ENCODE assay signal across 9 cellular contexts in genomic region chr3:187368251-187368733, GRCh38. TPM values are rescaled to one million over a fixed set of nuclear protein-coding genes. Genes with fewer than 3 reads are reported as not detected.
A peak's percentile ranks its signal among the peaks of the same experiment; 100 is the strongest.
DNase-seq lines count a peak whose midpoint lies in the region; ATAC-seq, FAIRE-seq and TF ChIP-seq lines count a peak whose summit lies in the region.
"Had no signal": no experiment of that assay in that cellular context is flagged by ENCODE, and none has a peak within 500 bp of the region (broad histone marks: within the 10 kb centered on the region; RNA-seq: fewer than 3 reads in every experiment).

Gene RTP4, plus strand, starts transcription at chr3:187368385. Its CDS starts 57 bp downstream, at chr3:187368442.

- H3K27me3 ChIP-seq in K562 (ENCODE audit: control insufficient read depth in 2 of 2, insufficient read depth in 2 of 2, low read length in 2 of 2) (peaks cover 0 to 20% of the 10 kb centered on the region in 2 experiments; a peak in 2 of 5 replicates), layer of hippocampus (ENCODE audit: control insufficient read depth, insufficient read depth, low read length) (no peaks in the 10 kb centered on the region)

- no peak for TF ChIP-seq EP300 in K562 (IDR thresholded peaks at IDR 0.05; ENCODE audit: low read length)

- peak within 1 kb of the TSS; percentile 7; the same call in 1 of the 2 replicates for H3K4me2 ChIP-seq in K562 (ENCODE audit: insufficient read depth, low read length)

- TF ChIP-seq POLR2A in K562 (conservative IDR thresholded peaks at IDR 0.05) = no peak

- H3K79me2 ChIP-seq in K562 (ENCODE audit: control insufficient read depth, insufficient read depth, low read length) = no peaks in the 10 kb centered on the region

- peak; percentile 23 for FAIRE-seq in K562 (lab: Jason Lieb, UNC)

- 3% methylated on average over 5 of the region's 5 CpGs for WGBS in K562 (ENCODE audit: insufficient coverage, low coverage, missing lambda C conversion rate)

- in situ Hi-C loops in SK-MEL-5 (cut with HindIII; ENCODE audit: low pct_unique_long_range_greater_than_20kb, low sequenced_read_pairs) = no loop called here
- in situ Hi-C loops in K562 (cut with MboI) = no loop called here

- CTCF ChIA-PET in K562 (lab: Yijun Ruan, JAX; ENCODE audit: low intra/inter-chr PET ratio) = no interaction called here

- ATAC-seq in GM18870 (IDR thresholded peaks at IDR 0.05; ENCODE audit: unreplicated experiment) = peak; percentile 96
- peak; percentile 95 for ATAC-seq in HG03066 (IDR thresholded peaks at IDR 0.05; ENCODE audit: low read depth, unreplicated experiment)
- ATAC-seq in K562 = no peak
- ATAC-seq: HCT116 had no signal

- no peak for TF ChIP-seq CTCF in K562 (IDR thresholded peaks at IDR 0.05 in 2 of 3, conservative IDR thresholded peaks at IDR 0.05 in 1 of 3; ENCODE audit: insufficient read depth in 2 of 3, low read depth in 1 of 3, low read length in 3 of 3)

- H4K20me1 ChIP-seq in K562 (replicated peaks; ENCODE audit: control insufficient read depth, insufficient read depth, low read length) = no peaks in the 10 kb centered on the region

- peak within 1 kb of the TSS; percentile 38; the same call in 1 of the 2 replicates for H2AFZ ChIP-seq in K562 (ENCODE audit: low read depth, low read length)

- peaks cover 0 to 7% of the 10 kb centered on the region in 2 experiments; a peak in 1 of 5 replicates for H3K4me1 ChIP-seq in K562 (replicated peaks in 1 of 2; ENCODE audit: control insufficient read depth in 2 of 2, insufficient read depth in 2 of 2, low read length in 2 of 2)

- no peaks in the 10 kb centered on the region for H3K9me1 ChIP-seq in K562 (ENCODE audit: control insufficient read depth, insufficient read depth, low read length)

- no TSS peak for BruUV-seq in K562 (replicated peaks; lab: Mats Ljungman, UMichigan)

- POLR2A ChIA-PET in K562 (lab: Yijun Ruan, JAX) = interaction anchor here (1.1 kb wide), 1 partner anchor 9 kb away, joined by 5 read pairs; no protein-coding TSS in a partner anchor

- TF ChIP-seq RAD21 in K562 (CRISPR knock-in tag; conservative IDR thresholded peaks at IDR 0.05 in 1 of 2, IDR thresholded peaks at IDR 0.05 in 1 of 2) = no peak

- H3K36me3 ChIP-seq in K562 (ENCODE audit: control insufficient read depth, insufficient read depth, low read length) = no peaks in the 10 kb centered on the region

- intact Hi-C loops in K562 (cut with micrococcal nuclease) = no loop called here

- no peaks in the 10 kb centered on the region for H3K9me3 ChIP-seq in K562 (replicated peaks; ENCODE audit: control insufficient read depth, insufficient read depth, low read depth, low read length)

- no peak within 1 kb of the TSS for H3K4me3 ChIP-seq in K562

- no peak within 1 kb of the TSS; a peak in 1 of 4 replicates for H3K9ac ChIP-seq in K562 (ENCODE audit: insufficient read depth in 1 of 2, low read depth in 2 of 2, low read length in 2 of 2)

- no peak within 1 kb of the TSS for H3K27ac ChIP-seq in K562 (ENCODE audit: extremely low read depth, low read depth, low read length)
- peak within 1 kb of the TSS; percentile 90 for H3K27ac ChIP-seq in layer of hippocampus (ENCODE audit: low read depth, low read length)

- DNase-seq in AG08396 (ENCODE audit: low spot score) = peak; percentile 49
- DNase-seq in SK-MEL-5 (ENCODE audit: low read depth, low spot score) = peak; percentile 76
- no peak for DNase-seq in K562 (ENCODE audit: extremely low read depth in 1 of 4, low spot score in 3 of 4)
- DNase-seq in stimulated activated CD8-positive, alpha-beta memory T cell treated with anti-CD3 and anti-CD28 coated beads, Interleukin-12 subunit alpha, Interleukin-12 subunit beta, amount 100 ng/mL, for 1 hour (ENCODE audit: low read depth) = peak; percentile 11
- no peak for DNase-seq in NCI-H345 treated with DMSO at 0.1 percent for 48 hours (lab: John Stamatoyannopoulos, UW; ENCODE audit: unreplicated experiment)

TF ChIP-seq in K562, 482 proteins besides CTCF, POLR2A, EP300 and RAD21 (continues in another document):
- peak in 1 of 2 experiments; percentile 47; a peak in 1 of 4 replicates for TF ChIP-seq ZNF639 (CRISPR knock-in tag; conservative IDR thresholded peaks at IDR 0.05 in 1 of 2, IDR thresholded peaks at IDR 0.05 in 1 of 2)
- TF ChIP-seq GTF2B (IDR thresholded peaks at IDR 0.05; ENCODE audit: extremely low read depth, insufficient read length) = no peak
- no peak for TF ChIP-seq ZNF609 (CRISPR knock-in tag; IDR thresholded peaks at IDR 0.05; ENCODE audit: borderline replicate concordance)
- TF ChIP-seq NBN (IDR thresholded peaks at IDR 0.05; ENCODE audit: low read depth) = no peak
- no peak for TF ChIP-seq NR3C1 (CRISPR knock-in tag; IDR thresholded peaks at IDR 0.05)

RNA-seq across cellular contexts. Expression of gene RTP4, which starts in this region (rescaled TPM):
- 8.2 and 10.8 TPM in 2 replicates for total RNA-seq in SK-MEL-5 (2014; rRNA removed; shearing (Covaris generic))
- 3.8 and 5.4 TPM in 2 replicates for polyA plus RNA-seq in SK-MEL-5 (2015; cell fraction: cytosol; rRNA removed)
- polyA plus RNA-seq in SK-MEL-5 (2015; cell fraction: nucleus; rRNA removed) = 1.7 and 3.4 TPM in 2 replicates
- total RNA-seq in K562 (2011; cell fraction: chromatin; rRNA removed; ENCODE audit: low replicate concordance) = not detected in 2 replicates
- not detected in 2 replicates for total RNA-seq in K562 (2011; cell fraction: nucleolus; rRNA removed)
- total RNA-seq in K562 (2011; cell fraction: nucleoplasm; rRNA removed) = not detected in 2 replicates
- total RNA-seq in K562 (2014; rRNA removed) (not detected in 2 replicates), K562 (2014; rRNA removed; fragmentation: Illumina TruSeq; extraction: Trizol) (not detected in 2 replicates), K562 (2015; rRNA removed; fragmentation: Illumina TruSeq; extraction: Trizol) (not detected in 2 replicates), K562 (2021) (not detected in 2 replicates)
- polyA plus RNA-seq in K562 (2011; rRNA removed) (not detected in 2 replicates), K562 (2014; fragmentation: Illumina TruSeq; extraction: Trizol) (not detected in 2 replicates), K562 (2014; fragmentation: Nextera tagmentation; extraction: Ambion mirVana) (under 1 TPM; 0.06 to 0.17 TPM), K562 (2014; rRNA removed) (not detected in 2 replicates)
- not detected in 2 replicates for polyA plus RNA-seq in K562 (2011; cell fraction: cytosol; rRNA removed)
- not detected in 2 replicates for polyA plus RNA-seq in K562 (2011; cell fraction: nucleus; rRNA removed)
- polyA plus RNA-seq in K562 (2012) = 0.07 and 0.28 TPM in 2 replicates
- not detected in 2 replicates for polyA minus RNA-seq in K562 (2011; rRNA and poly(A)+ RNA removed)
- not detected in 2 replicates for polyA minus RNA-seq in K562 (2011; cell fraction: cytosol; rRNA and poly(A)+ RNA removed)
- not detected in 2 replicates for polyA minus RNA-seq in K562 (2011; cell fraction: nucleus; rRNA and poly(A)+ RNA removed)

Comparison
In these comparisons a context has a peak if more than half of its experiments do, and no peak if none do; other contexts are left out.
1. DNase-seq: peak in AG08396 (single experiment), SK-MEL-5 (single experiment) and stimulated activated CD8-positive, alpha-beta memory T cell treated with anti-CD3 and anti-CD28 coated beads, Interleukin-12 subunit alpha, Interleukin-12 subunit beta, amount 100 ng/mL, for 1 hour (single experiment); none in K562 (0 of 4) and NCI-H345 treated with DMSO at 0.1 percent for 48 hours (single experiment).